In genomic region chr3:7393944-7394605, GRCh38 we compare ENCODE assay signal across 18 cellular contexts.
DNase-seq lines count a peak whose midpoint lies in the region; ATAC-seq, FAIRE-seq and TF ChIP-seq lines count a peak whose summit lies in the region.
"Had no signal": no experiment of that assay in that cellular context is flagged by ENCODE, and none has a peak within 500 bp of the region (broad histone marks: within the 10 kb centered on the region; RNA-seq: fewer than 3 reads in every experiment).

No MANE protein-coding gene starts in this region.

- H3K79me2 ChIP-seq in endothelial cell of umbilical vein (ENCODE audit: control insufficient read depth, insufficient read depth, low read length) = no peaks in the 10 kb centered on the region

- no peaks in the 10 kb centered on the region for H4K20me1 ChIP-seq in endothelial cell of umbilical vein (replicated peaks; ENCODE audit: control insufficient read depth, extremely low read depth, insufficient read depth, low read length)

- H2AFZ ChIP-seq in endothelial cell of umbilical vein (ENCODE audit: low read depth, low read length) = no peak overlapping the region

- no peak overlapping the region for H3K27ac ChIP-seq in endothelial cell of umbilical vein (ENCODE audit: insufficient read depth, low read depth, low read length)
- H3K27ac ChIP-seq: A549 had no signal

- H3K36me3 Mint-ChIP-seq in WTC11 = no peaks in the 10 kb centered on the region
- H3K36me3 Mint-ChIP-seq: CD14-positive monocyte; CD8-positive, alpha-beta memory T cell had no signal

- DNase-seq in endothelial cell of umbilical vein (ENCODE audit: low read depth, low spot score) (no peak), DMS 273 (lab: John Stamatoyannopoulos, UW; ENCODE audit: unreplicated experiment) (no peak), T1000 (lab: John Stamatoyannopoulos, UW) (no peak), Kasumi-1 (lab: John Stamatoyannopoulos, UW) (no peak), WTC11 (ENCODE audit: low spot score) (no peak)
- DNase-seq: Caco-2; CD8-positive, alpha-beta memory T cell; GOT3; H9; IMR-90; KBM-7 had no signal

- H3K4me3 Mint-ChIP-seq in WTC11 = no peak overlapping the region
- H3K4me3 Mint-ChIP-seq: CD14-positive monocyte; CD8-positive, alpha-beta memory T cell; H9 had no signal

- peaks cover 7% of the 10 kb centered on the region; the same call in 1 of the 2 replicates for H3K9me3 Mint-ChIP-seq in WTC11
- H3K9me3 Mint-ChIP-seq: H9 had no signal

- ATAC-seq in GM18867 (IDR thresholded peaks at IDR 0.05; ENCODE audit: unreplicated experiment) (peak; percentile 92), GM19463 (IDR thresholded peaks at IDR 0.05; ENCODE audit: unreplicated experiment) (peak; percentile 65), HG03432 (IDR thresholded peaks at IDR 0.05; ENCODE audit: unreplicated experiment) (peak; percentile 72), WTC11 (no peak)
- ATAC-seq: A549 had no signal

- TF ChIP-seq CTCF in endothelial cell of umbilical vein (IDR thresholded peaks at IDR 0.05; ENCODE audit: extremely low read depth in 1 of 2, insufficient read depth in 1 of 2, low read depth in 1 of 2, low read length in 2 of 2) (no peak), WTC11 (IDR thresholded peaks at IDR 0.05) (no peak)

- no peak for TF ChIP-seq POLR2A in endothelial cell of umbilical vein (IDR thresholded peaks at IDR 0.05; ENCODE audit: low read depth, low read length)

- H3K9ac ChIP-seq in endothelial cell of umbilical vein (replicated peaks; ENCODE audit: extremely low read depth, insufficient read depth, low read length) = no peak overlapping the region

- BruUV-seq in endothelial cell of umbilical vein (replicated peaks; lab: Mats Ljungman, UMichigan) = no TSS peak

- CTCF ChIA-PET in endothelial cell of umbilical vein (lab: Charles Lee) = interaction anchor here (0.9 kb wide), 1 partner anchor 717 kb away, joined by 3 read pairs; no protein-coding TSS in a partner anchor
- CTCF ChIA-PET in WTC11 (lab: Charles Lee) = no interaction called here

- no peaks in the 10 kb centered on the region for H3K27me3 Mint-ChIP-seq in WTC11 (ENCODE audit: low read depth)

- no peaks in the 10 kb centered on the region for H3K4me1 ChIP-seq in endothelial cell of umbilical vein (ENCODE audit: control insufficient read depth, extremely low read depth, insufficient read depth, low read length)
- H3K4me1 ChIP-seq: A549, Caco-2 had no signal

- POLR2A ChIA-PET in endothelial cell of umbilical vein (lab: Charles Lee) = no interaction called here
- POLR2A ChIA-PET in WTC11 (lab: Charles Lee) = no interaction called here

- no peaks in the 10 kb centered on the region for H3K27me3 ChIP-seq in endothelial cell of umbilical vein (ENCODE audit: control insufficient read depth in 2 of 2, insufficient read depth in 2 of 2, low read length in 2 of 2)

- dilution Hi-C loops in endothelial cell of umbilical vein (cut with MboI; ENCODE audit: extremely low pct_ligation_motif_present, low sequenced_read_pairs) = no loop called here

- H3K9me1 ChIP-seq in endothelial cell of umbilical vein (replicated peaks; ENCODE audit: control insufficient read depth, extremely low read depth, insufficient read depth, low read length) = no peaks in the 10 kb centered on the region

- FAIRE-seq in endothelial cell of umbilical vein (lab: Jason Lieb, UNC) = peak; percentile 57
- FAIRE-seq: A549, GM12891, GM19239 had no signal

- no peak overlapping the region for H3K4me3 ChIP-seq in endothelial cell of umbilical vein (replicated peaks in 1 of 3; ENCODE audit: insufficient read depth in 1 of 3, low read depth in 1 of 3, low read length in 3 of 3)
- H3K4me3 ChIP-seq: A549 had no signal

- no peak overlapping the region for H3K4me2 ChIP-seq in endothelial cell of umbilical vein (ENCODE audit: insufficient read depth, low read length)
- H3K4me2 ChIP-seq: A549 had no signal

- no peaks in the 10 kb centered on the region for H3K36me3 ChIP-seq in endothelial cell of umbilical vein (ENCODE audit: control insufficient read depth in 2 of 2, extremely low read depth in 1 of 2, insufficient read depth in 2 of 2, low read length in 2 of 2)

- no peaks in the 10 kb centered on the region for H3K4me1 Mint-ChIP-seq in WTC11
- H3K4me1 Mint-ChIP-seq: CD14-positive monocyte; CD8-positive, alpha-beta memory T cell; H9 had no signal

- H3K27ac Mint-ChIP-seq in WTC11 = no peak overlapping the region
- H3K27ac Mint-ChIP-seq: CD14-positive monocyte; CD8-positive, alpha-beta memory T cell; H9 had no signal

- intact Hi-C loops in endothelial cell of umbilical vein (cut with micrococcal nuclease) = no loop called here

- H3K9me3 ChIP-seq in endothelial cell of umbilical vein (replicated peaks; ENCODE audit: control insufficient read depth, insufficient read depth, low read length) = no peaks in the 10 kb centered on the region
- H3K9me3 ChIP-seq: A549, Caco-2 had no signal

TF ChIP-seq in endothelial cell of umbilical vein, 7 proteins besides CTCF, POLR2A, EP300 and RAD21:
- TF ChIP-seq FOS (IDR thresholded peaks at IDR 0.05; ENCODE audit: borderline replicate concordance, insufficient read depth, low read length) (no peak), POLR2AphosphoS5 (IDR thresholded peaks at IDR 0.05; ENCODE audit: insufficient read depth, low read depth, low read length) (no peak), EZH2 (IDR thresholded peaks at IDR 0.05; ENCODE audit: borderline replicate concordance, low read depth, low read length, severe bottlenecking) (no peak)

TF ChIP-seq in WTC11, 78 proteins besides CTCF, POLR2A, EP300 and RAD21 (continues in another document):
- TF ChIP-seq AFF4 (CRISPR knock-in tag; IDR thresholded peaks at IDR 0.05; ENCODE audit: borderline replicate concordance) (no peak), PRRX2 (CRISPR knock-in tag; IDR thresholded peaks at IDR 0.05) (no peak), PRDM15 (CRISPR knock-in tag; IDR thresholded peaks at IDR 0.05) (no peak), ETV6 (CRISPR knock-in tag; IDR thresholded peaks at IDR 0.05) (no peak), OVOL2 (CRISPR knock-in tag; IDR thresholded peaks at IDR 0.05; ENCODE audit: borderline replicate concordance) (no peak), ATF2 (CRISPR knock-in tag; IDR thresholded peaks at IDR 0.05; ENCODE audit: borderline replicate concordance, low read depth) (no peak)
